7 cellular contexts compared by ENCODE assay signal in genomic region chr19:33063356-33064116, GRCh38. TPM values are rescaled to one million over a fixed set of nuclear protein-coding genes. Genes with fewer than 3 reads are reported as not detected.
DNase-seq lines count a peak whose midpoint lies in the region; ATAC-seq, FAIRE-seq and TF ChIP-seq lines count a peak whose summit lies in the region.

No MANE protein-coding gene starts in this region.

- H3K4me1 ChIP-seq in K562 (replicated peaks in 1 of 2; ENCODE audit: control insufficient read depth in 2 of 2, insufficient read depth in 2 of 2, low read length in 2 of 2) (peaks cover 3 to 18% of the 10 kb centered on the region in 2 experiments; a peak in 2 of 5 replicates), subcutaneous abdominal adipose tissue (ENCODE audit: control insufficient read depth in 5 of 5, insufficient read depth in 5 of 5, low read length in 5 of 5) (peaks cover 0 to 15% (median 11%) of the 10 kb centered on the region in 5 donors)

- H3K9me3 ChIP-seq in K562 (replicated peaks; ENCODE audit: control insufficient read depth, insufficient read depth, low read depth, low read length), result no peaks in the 10 kb centered on the region
- no peaks in the 10 kb centered on the region for H3K9me3 ChIP-seq in subcutaneous abdominal adipose tissue (ENCODE audit: control insufficient read depth in 5 of 5, low read length in 5 of 5)

- TF ChIP-seq CTCF in GM13976 (IDR thresholded peaks at IDR 0.05; ENCODE audit: borderline replicate concordance, control extremely low read depth, extremely low read depth, insufficient read depth, missing control alignments) (no peak), K562 (IDR thresholded peaks at IDR 0.05 in 2 of 3, conservative IDR thresholded peaks at IDR 0.05 in 1 of 3; ENCODE audit: insufficient read depth in 2 of 3, low read depth in 1 of 3, low read length in 3 of 3) (no peak)

- DNase-seq in GM13976 (ENCODE audit: low spot score), result peak; percentile 57
- peak; percentile 35 for DNase-seq in NCI-H2171 treated with DMSO at 0.1 percent for 48 hours (lab: John Stamatoyannopoulos, UW)
- peak in 1 of 4 experiments; percentile 12 for DNase-seq in K562 (ENCODE audit: extremely low read depth in 1 of 4, low spot score in 3 of 4)
- DNase-seq in kidney tubule cell (ENCODE audit: low spot score), result peak; percentile 56
- no peak for DNase-seq in activated CD4-positive, alpha-beta T cell treated with anti-CD3 and anti-CD28 coated beads for 4 hours

- intact Hi-C loops in K562 (cut with micrococcal nuclease), result no loop called here

- H3K27ac ChIP-seq in K562 (ENCODE audit: extremely low read depth, low read depth, low read length) (no peak overlapping the region), subcutaneous abdominal adipose tissue (ENCODE audit: low read depth, low read length) (no peak overlapping the region)

- POLR2A ChIA-PET in K562 (lab: Yijun Ruan, JAX), result interaction anchor here (1.4 to 1.7 kb wide), 2 partner anchors 12 to 18 kb away, joined by 3 to 5 read pairs; partner anchors contain the start of gene GPATCH1

- FAIRE-seq in K562 (lab: Jason Lieb, UNC), result no peak

- H3K4me3 ChIP-seq in K562 (peak overlapping the region; percentile 46), subcutaneous abdominal adipose tissue (ENCODE audit: low read depth in 1 of 5, low read length in 5 of 5) (peak overlapping the region in 3 of 5 donors; percentile 36 to 47 (median 42))

- no peak for TF ChIP-seq EP300 in K562 (IDR thresholded peaks at IDR 0.05; ENCODE audit: low read length)

- in situ Hi-C loops in GM13976 (cut with MboI; ENCODE audit: low sequenced_read_pairs, unreplicated experiment), result no loop called here
- in situ Hi-C loops in K562 (cut with MboI), result no loop called here

- H3K27me3 ChIP-seq in K562 (ENCODE audit: control insufficient read depth in 2 of 2, insufficient read depth in 2 of 2, low read length in 2 of 2) (no peaks in the 10 kb centered on the region), subcutaneous abdominal adipose tissue (ENCODE audit: control insufficient read depth in 5 of 5, insufficient read depth in 4 of 5, low read length in 5 of 5) (peaks cover 3 to 13% (median 12%) of the 10 kb centered on the region in 5 donors)

- H3K9ac ChIP-seq in K562 (ENCODE audit: insufficient read depth in 1 of 2, low read depth in 2 of 2, low read length in 2 of 2) (peak overlapping the region in 1 of 2 experiments; percentile 88; a peak in 2 of 4 replicates), subcutaneous abdominal adipose tissue (ENCODE audit: low read length in 5 of 5) (no peak overlapping the region)

- H3K9me1 ChIP-seq in K562 (ENCODE audit: control insufficient read depth, insufficient read depth, low read length), result no peaks in the 10 kb centered on the region

- TF ChIP-seq POLR2A in K562 (conservative IDR thresholded peaks at IDR 0.05), result no peak

- peaks cover 13% of the 10 kb centered on the region for H3K79me2 ChIP-seq in K562 (ENCODE audit: control insufficient read depth, insufficient read depth, low read length)

- no peak for TF ChIP-seq RAD21 in K562 (CRISPR knock-in tag; conservative IDR thresholded peaks at IDR 0.05 in 1 of 2, IDR thresholded peaks at IDR 0.05 in 1 of 2)

- no TSS peak for BruUV-seq in K562 (replicated peaks; lab: Mats Ljungman, UMichigan)

- peak overlapping the region; percentile 74 for H3K4me2 ChIP-seq in K562 (ENCODE audit: insufficient read depth, low read length)

- ATAC-seq in K562 (no peak), HG02642 (IDR thresholded peaks at IDR 0.05; ENCODE audit: poor library complexity, unreplicated experiment) (no peak)

- no peaks in the 10 kb centered on the region for H3K36me3 ChIP-seq in K562 (ENCODE audit: control insufficient read depth, insufficient read depth, low read length)
- H3K36me3 ChIP-seq in subcutaneous abdominal adipose tissue (ENCODE audit: control insufficient read depth in 5 of 5, insufficient read depth in 5 of 5, low read length in 5 of 5), result no peaks in the 10 kb centered on the region

- 65% methylated on average over 19 of the region's 38 CpGs for WGBS in K562 (ENCODE audit: insufficient coverage, low coverage, missing lambda C conversion rate)

- H4K20me1 ChIP-seq in K562 (replicated peaks; ENCODE audit: control insufficient read depth, insufficient read depth, low read length), result peaks cover 16% of the 10 kb centered on the region

- CTCF ChIA-PET in K562 (lab: Yijun Ruan, JAX; ENCODE audit: low intra/inter-chr PET ratio), result no interaction called here

- peak overlapping the region; percentile 40; the same call in 1 of the 2 replicates for H2AFZ ChIP-seq in K562 (ENCODE audit: low read depth, low read length)

TF ChIP-seq in K562, 482 proteins besides CTCF, POLR2A, EP300 and RAD21:
- TF ChIP-seq MEF2A (IDR thresholded peaks at IDR 0.05; ENCODE audit: control insufficient read depth, low read depth, low read length), result 0 out of 2 replicates have a peak, but pooled peaks have one; percentile 20
- peak; percentile 75 for TF ChIP-seq NFIC (IDR thresholded peaks at IDR 0.05)
- no peak for TF ChIP-seq ZBTB5 (IDR thresholded peaks at IDR 0.05)
- TF ChIP-seq MTA2 (IDR thresholded peaks at IDR 0.05; ENCODE audit: low read depth), result no peak
- no peak for TF ChIP-seq TCF7L2 (IDR thresholded peaks at IDR 0.05; ENCODE audit: low read depth, low read length)
- no peak for TF ChIP-seq ZBTB12 (CRISPR knock-in tag; IDR thresholded peaks at IDR 0.05)

RNA-seq across cellular contexts. Expression of gene RHPN2, which starts 1.2 kb away (rescaled TPM):
- 13.5 and 13.8 TPM in 2 replicates for total RNA-seq in K562 (2011; cell fraction: chromatin; rRNA removed; ENCODE audit: low replicate concordance)
- total RNA-seq in K562 (2011; cell fraction: nucleolus; rRNA removed), result 9.1 and 13.0 TPM in 2 replicates
- 6.8 and 7.6 TPM in 2 replicates for total RNA-seq in K562 (2011; cell fraction: nucleoplasm; rRNA removed)
- total RNA-seq in K562 (2014; rRNA removed), result 2.8 and 3.7 TPM in 2 replicates
- total RNA-seq in K562 (2014; rRNA removed; fragmentation: Illumina TruSeq; extraction: Trizol), result 2.7 and 3.2 TPM in 2 replicates
- 3.0 and 3.6 TPM in 2 replicates for total RNA-seq in K562 (2015; rRNA removed; fragmentation: Illumina TruSeq; extraction: Trizol)
- 4.1 and 4.4 TPM in 2 replicates for total RNA-seq in K562 (2021)
- 7.2 and 9.9 TPM in 2 replicates for polyA plus RNA-seq in K562 (2011; rRNA removed)
- polyA plus RNA-seq in K562 (2011; cell fraction: cytosol; rRNA removed), result 7.5 and 7.7 TPM in 2 replicates
- 4.4 and 4.8 TPM in 2 replicates for polyA plus RNA-seq in K562 (2011; cell fraction: nucleus; rRNA removed)
- 2.3 and 3.7 TPM in 2 replicates for polyA plus RNA-seq in K562 (2012)
- polyA plus RNA-seq in K562 (2014; fragmentation: Illumina TruSeq; extraction: Trizol), result 5.9 and 6.1 TPM in 2 replicates
- polyA plus RNA-seq in K562 (2014; fragmentation: Nextera tagmentation; extraction: Ambion mirVana), result 1 to 10 TPM in 1 of 2 experiments, under 1 TPM in 1; 0.63 to 1.2 TPM
- polyA plus RNA-seq in K562 (2014; rRNA removed), result 2.9 and 5.7 TPM in 2 replicates
- polyA minus RNA-seq in K562 (2011; rRNA and poly(A)+ RNA removed), result 10.3 and 12.2 TPM in 2 replicates
- 5.9 and 7.3 TPM in 2 replicates for polyA minus RNA-seq in K562 (2011; cell fraction: cytosol; rRNA and poly(A)+ RNA removed)
- polyA minus RNA-seq in K562 (2011; cell fraction: nucleus; rRNA and poly(A)+ RNA removed), result 3.0 and 4.3 TPM in 2 replicates

RNA-seq across cellular contexts. Expression of gene GPATCH1, which starts 17.4 kb away (rescaled TPM):
- 23.7 and 26.4 TPM in 2 replicates for total RNA-seq in K562 (2011; cell fraction: chromatin; rRNA removed; ENCODE audit: low replicate concordance)
- 11.3 and 15.1 TPM in 2 replicates for total RNA-seq in K562 (2011; cell fraction: nucleolus; rRNA removed)
- total RNA-seq in K562 (2011; cell fraction: nucleoplasm; rRNA removed), result 12.6 and 16.0 TPM in 2 replicates
- total RNA-seq in K562 (2014; rRNA removed), result 6.6 and 9.4 TPM in 2 replicates
- total RNA-seq in K562 (2014; rRNA removed; fragmentation: Illumina TruSeq; extraction: Trizol), result 7.1 and 8.1 TPM in 2 replicates
- total RNA-seq in K562 (2015; rRNA removed; fragmentation: Illumina TruSeq; extraction: Trizol), result 9.5 and 9.6 TPM in 2 replicates
- 7.0 and 8.0 TPM in 2 replicates for total RNA-seq in K562 (2021)
- 7.9 and 9.1 TPM in 2 replicates for polyA plus RNA-seq in K562 (2011; rRNA removed)
- 2.8 and 3.8 TPM in 2 replicates for polyA plus RNA-seq in K562 (2011; cell fraction: cytosol; rRNA removed)
- polyA plus RNA-seq in K562 (2011; cell fraction: nucleus; rRNA removed), result 13.4 and 14.5 TPM in 2 replicates
- 5.8 and 7.5 TPM in 2 replicates for polyA plus RNA-seq in K562 (2012)
- polyA plus RNA-seq in K562 (2014; fragmentation: Illumina TruSeq; extraction: Trizol), result 7.5 and 9.7 TPM in 2 replicates
- 1 to 10 TPM; 3.7 to 9.2 TPM for polyA plus RNA-seq in K562 (2014; fragmentation: Nextera tagmentation; extraction: Ambion mirVana)
- polyA plus RNA-seq in K562 (2014; rRNA removed), result 7.7 and 10.9 TPM in 2 replicates
- 13.0 and 13.2 TPM in 2 replicates for polyA minus RNA-seq in K562 (2011; rRNA and poly(A)+ RNA removed)
- polyA minus RNA-seq in K562 (2011; cell fraction: cytosol; rRNA and poly(A)+ RNA removed), result 3.5 and 11.6 TPM in 2 replicates
- 8.9 and 13.4 TPM in 2 replicates for polyA minus RNA-seq in K562 (2011; cell fraction: nucleus; rRNA and poly(A)+ RNA removed)

Comparison
In these comparisons a context has a peak if more than half of its experiments do, and no peak if none do; other contexts are left out.
1. DNase-seq: peak in GM13976 (single experiment), NCI-H2171 treated with DMSO at 0.1 percent for 48 hours (single experiment) and kidney tubule cell (single experiment); none in activated CD4-positive, alpha-beta T cell treated with anti-CD3 and anti-CD28 coated beads for 4 hours (0 of 2).